Comparison of ENCODE assay signal across 1 cellular context in the genomic region with DNA sequence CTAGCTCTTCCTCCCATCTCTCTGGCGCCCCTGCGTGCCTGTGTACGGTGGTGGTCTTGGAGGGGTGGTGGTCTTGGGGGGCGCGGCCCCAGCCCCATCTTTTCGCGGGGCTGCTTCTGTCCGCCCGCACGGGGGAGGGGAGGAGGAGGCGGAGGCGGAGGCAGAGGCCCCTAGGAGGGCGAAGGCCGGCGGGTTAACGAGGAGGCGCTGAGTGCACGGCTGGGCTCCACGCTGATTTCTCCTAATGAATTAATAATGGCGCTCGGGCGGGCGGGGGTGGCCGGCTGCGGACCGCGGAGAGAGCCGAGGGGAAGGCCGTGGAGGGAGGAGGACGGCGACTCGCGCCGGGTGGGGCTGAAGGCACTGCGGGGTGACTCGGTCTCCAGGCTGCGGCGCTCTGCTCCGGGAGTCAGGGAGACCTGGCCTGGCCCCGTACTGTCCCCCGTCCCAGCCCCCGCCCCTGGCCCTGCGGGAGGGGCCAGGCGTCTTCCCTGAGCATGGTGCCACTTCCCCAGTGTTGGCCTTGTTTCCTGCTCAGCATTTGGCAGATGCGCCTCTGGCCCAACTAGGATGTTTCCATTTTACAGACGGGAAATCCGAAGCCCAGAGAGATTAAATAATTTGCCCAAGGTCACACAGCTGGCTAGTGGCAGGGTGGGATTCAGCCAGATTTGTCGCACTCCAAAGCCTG.
TF ChIP-seq lines count a peak whose summit lies in the region.

No MANE protein-coding gene starts in this region.

TF ChIP-seq in WTC11, 78 proteins besides CTCF, POLR2A, EP300 and RAD21 (continued from another document and continues in another):
- TF ChIP-seq, protein P1, sequence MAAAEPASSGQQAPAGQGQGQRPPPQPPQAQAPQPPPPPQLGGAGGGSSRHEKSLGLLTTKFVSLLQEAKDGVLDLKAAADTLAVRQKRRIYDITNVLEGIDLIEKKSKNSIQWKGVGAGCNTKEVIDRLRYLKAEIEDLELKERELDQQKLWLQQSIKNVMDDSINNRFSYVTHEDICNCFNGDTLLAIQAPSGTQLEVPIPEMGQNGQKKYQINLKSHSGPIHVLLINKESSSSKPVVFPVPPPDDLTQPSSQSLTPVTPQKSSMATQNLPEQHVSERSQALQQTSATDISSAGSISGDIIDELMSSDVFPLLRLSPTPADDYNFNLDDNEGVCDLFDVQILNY (CRISPR knock-in tag; IDR thresholded peaks at IDR 0.05) = 0 out of 2 replicates have a peak, but pooled peaks have one; percentile 69
- TF ChIP-seq FOXJ3 (CRISPR knock-in tag; IDR thresholded peaks at IDR 0.05; ENCODE audit: borderline replicate concordance) = no peak
- TF ChIP-seq, protein P2, sequence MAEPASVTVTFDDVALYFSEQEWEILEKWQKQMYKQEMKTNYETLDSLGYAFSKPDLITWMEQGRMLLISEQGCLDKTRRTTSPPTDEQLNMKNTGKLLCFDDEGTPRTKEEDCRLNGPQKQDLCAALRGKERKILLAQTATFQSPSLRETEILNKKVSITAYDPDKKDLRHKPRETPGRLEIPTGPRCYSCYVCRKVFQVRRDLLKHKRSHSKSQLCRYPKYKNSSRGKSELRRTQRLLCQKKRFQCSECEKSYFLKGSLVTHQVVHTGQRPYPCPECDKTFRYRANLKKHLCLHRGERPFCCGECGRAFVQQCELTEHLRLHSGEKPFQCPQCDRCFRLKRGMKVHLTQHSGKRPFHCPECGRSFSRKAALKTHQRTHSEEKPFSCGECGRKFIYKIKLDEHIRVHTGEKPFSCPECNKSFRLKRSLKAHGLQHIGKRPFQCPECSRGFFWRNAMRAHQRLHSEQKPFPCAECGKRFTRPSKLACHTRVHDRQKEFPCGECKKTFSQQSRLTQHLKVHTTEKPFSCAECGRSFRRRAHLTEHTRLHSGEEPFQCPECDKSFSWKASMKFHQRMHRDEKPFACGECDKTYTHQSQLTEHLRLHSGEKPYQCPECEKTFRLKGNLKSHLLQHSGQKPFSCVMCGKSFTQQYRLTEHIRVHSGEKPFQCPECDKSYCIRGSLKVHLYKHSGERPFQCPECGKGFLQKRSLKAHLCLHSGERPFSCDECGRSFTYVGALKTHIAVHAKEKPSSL (CRISPR knock-in tag; conservative IDR thresholded peaks at IDR 0.05) = no peak
- TF ChIP-seq, protein P3, sequence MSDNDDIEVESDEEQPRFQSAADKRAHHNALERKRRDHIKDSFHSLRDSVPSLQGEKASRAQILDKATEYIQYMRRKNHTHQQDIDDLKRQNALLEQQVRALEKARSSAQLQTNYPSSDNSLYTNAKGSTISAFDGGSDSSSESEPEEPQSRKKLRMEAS (CRISPR knock-in tag; IDR thresholded peaks at IDR 0.05) = no peak; the same call in 1 of the 2 replicates
- no peak for TF ChIP-seq IRF2 (CRISPR knock-in tag; IDR thresholded peaks at IDR 0.05; ENCODE audit: borderline replicate concordance, low read depth)
- TF ChIP-seq, protein P4, sequence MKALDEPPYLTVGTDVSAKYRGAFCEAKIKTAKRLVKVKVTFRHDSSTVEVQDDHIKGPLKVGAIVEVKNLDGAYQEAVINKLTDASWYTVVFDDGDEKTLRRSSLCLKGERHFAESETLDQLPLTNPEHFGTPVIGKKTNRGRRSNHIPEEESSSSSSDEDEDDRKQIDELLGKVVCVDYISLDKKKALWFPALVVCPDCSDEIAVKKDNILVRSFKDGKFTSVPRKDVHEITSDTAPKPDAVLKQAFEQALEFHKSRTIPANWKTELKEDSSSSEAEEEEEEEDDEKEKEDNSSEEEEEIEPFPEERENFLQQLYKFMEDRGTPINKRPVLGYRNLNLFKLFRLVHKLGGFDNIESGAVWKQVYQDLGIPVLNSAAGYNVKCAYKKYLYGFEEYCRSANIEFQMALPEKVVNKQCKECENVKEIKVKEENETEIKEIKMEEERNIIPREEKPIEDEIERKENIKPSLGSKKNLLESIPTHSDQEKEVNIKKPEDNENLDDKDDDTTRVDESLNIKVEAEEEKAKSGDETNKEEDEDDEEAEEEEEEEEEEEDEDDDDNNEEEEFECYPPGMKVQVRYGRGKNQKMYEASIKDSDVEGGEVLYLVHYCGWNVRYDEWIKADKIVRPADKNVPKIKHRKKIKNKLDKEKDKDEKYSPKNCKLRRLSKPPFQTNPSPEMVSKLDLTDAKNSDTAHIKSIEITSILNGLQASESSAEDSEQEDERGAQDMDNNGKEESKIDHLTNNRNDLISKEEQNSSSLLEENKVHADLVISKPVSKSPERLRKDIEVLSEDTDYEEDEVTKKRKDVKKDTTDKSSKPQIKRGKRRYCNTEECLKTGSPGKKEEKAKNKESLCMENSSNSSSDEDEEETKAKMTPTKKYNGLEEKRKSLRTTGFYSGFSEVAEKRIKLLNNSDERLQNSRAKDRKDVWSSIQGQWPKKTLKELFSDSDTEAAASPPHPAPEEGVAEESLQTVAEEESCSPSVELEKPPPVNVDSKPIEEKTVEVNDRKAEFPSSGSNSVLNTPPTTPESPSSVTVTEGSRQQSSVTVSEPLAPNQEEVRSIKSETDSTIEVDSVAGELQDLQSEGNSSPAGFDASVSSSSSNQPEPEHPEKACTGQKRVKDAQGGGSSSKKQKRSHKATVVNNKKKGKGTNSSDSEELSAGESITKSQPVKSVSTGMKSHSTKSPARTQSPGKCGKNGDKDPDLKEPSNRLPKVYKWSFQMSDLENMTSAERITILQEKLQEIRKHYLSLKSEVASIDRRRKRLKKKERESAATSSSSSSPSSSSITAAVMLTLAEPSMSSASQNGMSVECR (CRISPR knock-in tag; IDR thresholded peaks at IDR 0.05; ENCODE audit: borderline replicate concordance) = no peak
- TF ChIP-seq, protein P5, sequence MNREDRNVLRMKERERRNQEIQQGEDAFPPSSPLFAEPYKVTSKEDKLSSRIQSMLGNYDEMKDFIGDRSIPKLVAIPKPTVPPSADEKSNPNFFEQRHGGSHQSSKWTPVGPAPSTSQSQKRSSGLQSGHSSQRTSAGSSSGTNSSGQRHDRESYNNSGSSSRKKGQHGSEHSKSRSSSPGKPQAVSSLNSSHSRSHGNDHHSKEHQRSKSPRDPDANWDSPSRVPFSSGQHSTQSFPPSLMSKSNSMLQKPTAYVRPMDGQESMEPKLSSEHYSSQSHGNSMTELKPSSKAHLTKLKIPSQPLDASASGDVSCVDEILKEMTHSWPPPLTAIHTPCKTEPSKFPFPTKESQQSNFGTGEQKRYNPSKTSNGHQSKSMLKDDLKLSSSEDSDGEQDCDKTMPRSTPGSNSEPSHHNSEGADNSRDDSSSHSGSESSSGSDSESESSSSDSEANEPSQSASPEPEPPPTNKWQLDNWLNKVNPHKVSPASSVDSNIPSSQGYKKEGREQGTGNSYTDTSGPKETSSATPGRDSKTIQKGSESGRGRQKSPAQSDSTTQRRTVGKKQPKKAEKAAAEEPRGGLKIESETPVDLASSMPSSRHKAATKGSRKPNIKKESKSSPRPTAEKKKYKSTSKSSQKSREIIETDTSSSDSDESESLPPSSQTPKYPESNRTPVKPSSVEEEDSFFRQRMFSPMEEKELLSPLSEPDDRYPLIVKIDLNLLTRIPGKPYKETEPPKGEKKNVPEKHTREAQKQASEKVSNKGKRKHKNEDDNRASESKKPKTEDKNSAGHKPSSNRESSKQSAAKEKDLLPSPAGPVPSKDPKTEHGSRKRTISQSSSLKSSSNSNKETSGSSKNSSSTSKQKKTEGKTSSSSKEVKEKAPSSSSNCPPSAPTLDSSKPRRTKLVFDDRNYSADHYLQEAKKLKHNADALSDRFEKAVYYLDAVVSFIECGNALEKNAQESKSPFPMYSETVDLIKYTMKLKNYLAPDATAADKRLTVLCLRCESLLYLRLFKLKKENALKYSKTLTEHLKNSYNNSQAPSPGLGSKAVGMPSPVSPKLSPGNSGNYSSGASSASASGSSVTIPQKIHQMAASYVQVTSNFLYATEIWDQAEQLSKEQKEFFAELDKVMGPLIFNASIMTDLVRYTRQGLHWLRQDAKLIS (CRISPR knock-in tag; IDR thresholded peaks at IDR 0.05; ENCODE audit: borderline replicate concordance) = 0 out of 2 replicates have a peak, but pooled peaks have one; percentile 7
- TF ChIP-seq CREM (CRISPR knock-in tag; IDR thresholded peaks at IDR 0.05) = 0 out of 2 replicates have a peak, but pooled peaks have one; percentile 18
- TF ChIP-seq, protein P6, sequence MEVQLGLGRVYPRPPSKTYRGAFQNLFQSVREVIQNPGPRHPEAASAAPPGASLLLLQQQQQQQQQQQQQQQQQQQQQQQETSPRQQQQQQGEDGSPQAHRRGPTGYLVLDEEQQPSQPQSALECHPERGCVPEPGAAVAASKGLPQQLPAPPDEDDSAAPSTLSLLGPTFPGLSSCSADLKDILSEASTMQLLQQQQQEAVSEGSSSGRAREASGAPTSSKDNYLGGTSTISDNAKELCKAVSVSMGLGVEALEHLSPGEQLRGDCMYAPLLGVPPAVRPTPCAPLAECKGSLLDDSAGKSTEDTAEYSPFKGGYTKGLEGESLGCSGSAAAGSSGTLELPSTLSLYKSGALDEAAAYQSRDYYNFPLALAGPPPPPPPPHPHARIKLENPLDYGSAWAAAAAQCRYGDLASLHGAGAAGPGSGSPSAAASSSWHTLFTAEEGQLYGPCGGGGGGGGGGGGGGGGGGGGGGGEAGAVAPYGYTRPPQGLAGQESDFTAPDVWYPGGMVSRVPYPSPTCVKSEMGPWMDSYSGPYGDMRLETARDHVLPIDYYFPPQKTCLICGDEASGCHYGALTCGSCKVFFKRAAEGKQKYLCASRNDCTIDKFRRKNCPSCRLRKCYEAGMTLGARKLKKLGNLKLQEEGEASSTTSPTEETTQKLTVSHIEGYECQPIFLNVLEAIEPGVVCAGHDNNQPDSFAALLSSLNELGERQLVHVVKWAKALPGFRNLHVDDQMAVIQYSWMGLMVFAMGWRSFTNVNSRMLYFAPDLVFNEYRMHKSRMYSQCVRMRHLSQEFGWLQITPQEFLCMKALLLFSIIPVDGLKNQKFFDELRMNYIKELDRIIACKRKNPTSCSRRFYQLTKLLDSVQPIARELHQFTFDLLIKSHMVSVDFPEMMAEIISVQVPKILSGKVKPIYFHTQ (CRISPR knock-in tag; IDR thresholded peaks at IDR 0.05) = no peak
- TF ChIP-seq, protein P7, sequence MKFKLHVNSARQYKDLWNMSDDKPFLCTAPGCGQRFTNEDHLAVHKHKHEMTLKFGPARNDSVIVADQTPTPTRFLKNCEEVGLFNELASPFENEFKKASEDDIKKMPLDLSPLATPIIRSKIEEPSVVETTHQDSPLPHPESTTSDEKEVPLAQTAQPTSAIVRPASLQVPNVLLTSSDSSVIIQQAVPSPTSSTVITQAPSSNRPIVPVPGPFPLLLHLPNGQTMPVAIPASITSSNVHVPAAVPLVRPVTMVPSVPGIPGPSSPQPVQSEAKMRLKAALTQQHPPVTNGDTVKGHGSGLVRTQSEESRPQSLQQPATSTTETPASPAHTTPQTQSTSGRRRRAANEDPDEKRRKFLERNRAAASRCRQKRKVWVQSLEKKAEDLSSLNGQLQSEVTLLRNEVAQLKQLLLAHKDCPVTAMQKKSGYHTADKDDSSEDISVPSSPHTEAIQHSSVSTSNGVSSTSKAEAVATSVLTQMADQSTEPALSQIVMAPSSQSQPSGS (CRISPR knock-in tag; IDR thresholded peaks at IDR 0.05; ENCODE audit: borderline replicate concordance, low read depth) = no peak
- no peak for TF ChIP-seq NFYB (CRISPR knock-in tag; conservative IDR thresholded peaks at IDR 0.05; ENCODE audit: low read depth)
- TF ChIP-seq, protein P8, sequence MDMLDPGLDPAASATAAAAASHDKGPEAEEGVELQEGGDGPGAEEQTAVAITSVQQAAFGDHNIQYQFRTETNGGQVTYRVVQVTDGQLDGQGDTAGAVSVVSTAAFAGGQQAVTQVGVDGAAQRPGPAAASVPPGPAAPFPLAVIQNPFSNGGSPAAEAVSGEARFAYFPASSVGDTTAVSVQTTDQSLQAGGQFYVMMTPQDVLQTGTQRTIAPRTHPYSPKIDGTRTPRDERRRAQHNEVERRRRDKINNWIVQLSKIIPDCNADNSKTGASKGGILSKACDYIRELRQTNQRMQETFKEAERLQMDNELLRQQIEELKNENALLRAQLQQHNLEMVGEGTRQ (CRISPR knock-in tag; IDR thresholded peaks at IDR 0.05) = no peak
- no peak; the same call in 1 of the 2 replicates for TF ChIP-seq TP53 (CRISPR knock-in tag; IDR thresholded peaks at IDR 0.05)
- TF ChIP-seq JUN (CRISPR knock-in tag; IDR thresholded peaks at IDR 0.05) = no peak
- TF ChIP-seq, protein P9, sequence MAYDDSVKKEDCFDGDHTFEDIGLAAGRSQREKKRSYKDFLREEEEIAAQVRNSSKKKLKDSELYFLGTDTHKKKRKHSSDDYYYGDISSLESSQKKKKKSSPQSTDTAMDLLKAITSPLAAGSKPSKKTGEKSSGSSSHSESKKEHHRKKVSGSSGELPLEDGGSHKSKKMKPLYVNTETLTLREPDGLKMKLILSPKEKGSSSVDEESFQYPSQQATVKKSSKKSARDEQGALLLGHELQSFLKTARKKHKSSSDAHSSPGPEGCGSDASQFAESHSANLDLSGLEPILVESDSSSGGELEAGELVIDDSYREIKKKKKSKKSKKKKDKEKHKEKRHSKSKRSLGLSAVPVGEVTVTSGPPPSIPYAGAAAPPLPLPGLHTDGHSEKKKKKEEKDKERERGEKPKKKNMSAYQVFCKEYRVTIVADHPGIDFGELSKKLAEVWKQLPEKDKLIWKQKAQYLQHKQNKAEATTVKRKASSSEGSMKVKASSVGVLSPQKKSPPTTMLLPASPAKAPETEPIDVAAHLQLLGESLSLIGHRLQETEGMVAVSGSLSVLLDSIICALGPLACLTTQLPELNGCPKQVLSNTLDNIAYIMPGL (CRISPR knock-in tag; IDR thresholded peaks at IDR 0.05) = peak; percentile 74; the same call in 1 of the 2 replicates
- no peak for TF ChIP-seq ZNF219 (CRISPR knock-in tag; IDR thresholded peaks at IDR 0.05; ENCODE audit: borderline replicate concordance)
- TF ChIP-seq, protein P10, sequence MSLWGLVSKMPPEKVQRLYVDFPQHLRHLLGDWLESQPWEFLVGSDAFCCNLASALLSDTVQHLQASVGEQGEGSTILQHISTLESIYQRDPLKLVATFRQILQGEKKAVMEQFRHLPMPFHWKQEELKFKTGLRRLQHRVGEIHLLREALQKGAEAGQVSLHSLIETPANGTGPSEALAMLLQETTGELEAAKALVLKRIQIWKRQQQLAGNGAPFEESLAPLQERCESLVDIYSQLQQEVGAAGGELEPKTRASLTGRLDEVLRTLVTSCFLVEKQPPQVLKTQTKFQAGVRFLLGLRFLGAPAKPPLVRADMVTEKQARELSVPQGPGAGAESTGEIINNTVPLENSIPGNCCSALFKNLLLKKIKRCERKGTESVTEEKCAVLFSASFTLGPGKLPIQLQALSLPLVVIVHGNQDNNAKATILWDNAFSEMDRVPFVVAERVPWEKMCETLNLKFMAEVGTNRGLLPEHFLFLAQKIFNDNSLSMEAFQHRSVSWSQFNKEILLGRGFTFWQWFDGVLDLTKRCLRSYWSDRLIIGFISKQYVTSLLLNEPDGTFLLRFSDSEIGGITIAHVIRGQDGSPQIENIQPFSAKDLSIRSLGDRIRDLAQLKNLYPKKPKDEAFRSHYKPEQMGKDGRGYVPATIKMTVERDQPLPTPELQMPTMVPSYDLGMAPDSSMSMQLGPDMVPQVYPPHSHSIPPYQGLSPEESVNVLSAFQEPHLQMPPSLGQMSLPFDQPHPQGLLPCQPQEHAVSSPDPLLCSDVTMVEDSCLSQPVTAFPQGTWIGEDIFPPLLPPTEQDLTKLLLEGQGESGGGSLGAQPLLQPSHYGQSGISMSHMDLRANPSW (CRISPR knock-in tag; conservative IDR thresholded peaks at IDR 0.05; ENCODE audit: low read depth) = no peak
- TF ChIP-seq NR2C2 (CRISPR knock-in tag; IDR thresholded peaks at IDR 0.05) = no peak
- TF ChIP-seq MXD4 (CRISPR knock-in tag; IDR thresholded peaks at IDR 0.05; ENCODE audit: borderline replicate concordance) = no peak
- TF ChIP-seq KAT7 (CRISPR knock-in tag; IDR thresholded peaks at IDR 0.05; ENCODE audit: borderline replicate concordance) = peak; percentile 81; the same call in 1 of the 2 replicates
- TF ChIP-seq, protein P11, sequence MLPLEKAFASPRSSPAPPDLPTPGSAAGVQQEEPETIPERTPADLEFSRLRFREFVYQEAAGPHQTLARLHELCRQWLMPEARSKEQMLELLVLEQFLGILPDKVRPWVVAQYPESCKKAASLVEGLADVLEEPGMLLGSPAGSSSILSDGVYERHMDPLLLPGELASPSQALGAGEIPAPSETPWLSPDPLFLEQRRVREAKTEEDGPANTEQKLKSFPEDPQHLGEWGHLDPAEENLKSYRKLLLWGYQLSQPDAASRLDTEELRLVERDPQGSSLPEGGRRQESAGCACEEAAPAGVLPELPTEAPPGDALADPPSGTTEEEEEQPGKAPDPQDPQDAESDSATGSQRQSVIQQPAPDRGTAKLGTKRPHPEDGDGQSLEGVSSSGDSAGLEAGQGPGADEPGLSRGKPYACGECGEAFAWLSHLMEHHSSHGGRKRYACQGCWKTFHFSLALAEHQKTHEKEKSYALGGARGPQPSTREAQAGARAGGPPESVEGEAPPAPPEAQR (CRISPR knock-in tag; IDR thresholded peaks at IDR 0.05) = no peak
- TF ChIP-seq ELF4 (CRISPR knock-in tag; IDR thresholded peaks at IDR 0.05; ENCODE audit: low read depth) = no peak
